13 cellular contexts compared by ENCODE assay signal in the genomic region with DNA sequence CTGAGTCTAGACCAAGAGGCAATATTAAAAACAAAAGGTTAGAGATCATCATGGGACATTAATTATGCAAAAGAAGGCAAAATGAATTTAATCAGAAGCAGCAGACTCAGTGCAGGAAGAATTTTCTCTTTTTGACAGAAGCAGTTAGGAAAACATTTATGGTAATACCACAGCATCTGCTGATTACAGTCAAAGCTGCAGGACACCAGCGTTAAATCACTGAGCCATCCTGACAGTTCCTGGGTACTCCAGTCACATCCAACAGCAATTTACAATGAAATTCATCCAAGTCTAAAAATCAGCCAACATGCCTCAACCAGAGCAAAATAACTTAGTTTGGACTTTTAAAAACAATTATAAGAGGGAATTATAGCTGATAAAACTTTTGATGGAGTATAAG.
A peak's percentile ranks its signal among the peaks of the same experiment; 100 is the strongest.
DNase-seq lines count a peak whose midpoint lies in the region; ATAC-seq, FAIRE-seq and TF ChIP-seq lines count a peak whose summit lies in the region.
"Had no signal": no experiment of that assay in that cellular context is flagged by ENCODE, and none has a peak within 500 bp of the region (broad histone marks: within the 10 kb centered on the region; RNA-seq: fewer than 3 reads in every experiment).

No MANE protein-coding gene starts in this region.

- no peaks in the 10 kb centered on the region for H3K9me3 Mint-ChIP-seq in WTC11
- H3K9me3 Mint-ChIP-seq in mesothelial cell of epicardium, result no peaks in the 10 kb centered on the region
- H3K9me3 Mint-ChIP-seq: H9 had no signal

- no peaks in the 10 kb centered on the region for H3K27me3 ChIP-seq in Loucy (ENCODE audit: insufficient read depth, low read length, poor library complexity, severe bottlenecking)
- H3K27me3 ChIP-seq in uterus, result no peaks in the 10 kb centered on the region
- H3K27me3 ChIP-seq: BLaER1 treated with 17β-estradiol and CSF1 and Interleukin-3, amounts not matched to agents 10 nM and 100 nM had no signal

- intact Hi-C loops in uterus (cut with DNase I; ENCODE audit: low total_unique reads), result no loop called here

- POLR2A ChIA-PET in WTC11 (lab: Charles Lee), result interaction anchor here (0.6 kb wide), 1 partner anchor 556 kb away, joined by 5 read pairs; no protein-coding TSS in a partner anchor

- TF ChIP-seq POLR2A in uterus (IDR thresholded peaks at IDR 0.05), result no peak

- no peaks in the 10 kb centered on the region for H4K20me1 ChIP-seq in Loucy (ENCODE audit: insufficient read depth, low read length, poor library complexity, severe bottlenecking)
- H4K20me1 ChIP-seq: BLaER1 treated with 17β-estradiol and CSF1 and Interleukin-3, amounts not matched to agents 10 nM and 100 nM had no signal

- H3K4me3 ChIP-seq in Loucy (ENCODE audit: low read length, poor library complexity, severe bottlenecking) (no peak overlapping the region), uterus (no peak overlapping the region)
- H3K4me3 ChIP-seq: BLaER1 treated with 17β-estradiol and CSF1 and Interleukin-3, amounts not matched to agents 10 nM and 100 nM had no signal

- H3K9ac ChIP-seq in Loucy (ENCODE audit: low read depth, low read length, poor library complexity, severe bottlenecking), result peak overlapping the region; percentile 31
- H3K9ac ChIP-seq: BLaER1 treated with 17β-estradiol and CSF1 and Interleukin-3, amounts not matched to agents 10 nM and 100 nM had no signal

- no peak for TF ChIP-seq CTCF in D721Med (IDR thresholded peaks at IDR 0.05; ENCODE audit: insufficient read depth, missing control alignments)
- no peak for TF ChIP-seq CTCF in Loucy (conservative IDR thresholded peaks at IDR 0.05; ENCODE audit: low read length)
- TF ChIP-seq CTCF in WTC11 (IDR thresholded peaks at IDR 0.05), result no peak
- no peak for TF ChIP-seq CTCF in mesothelial cell of epicardium (IDR thresholded peaks at IDR 0.05; ENCODE audit: unreplicated experiment)
- TF ChIP-seq CTCF in uterus (IDR thresholded peaks at IDR 0.05), result no peak

- H3K4me1 Mint-ChIP-seq in WTC11 (peaks cover 56% of the 10 kb centered on the region), mesothelial cell of epicardium (peaks cover 69% of the 10 kb centered on the region)

- H3K4me3 Mint-ChIP-seq in WTC11, result no peak overlapping the region
- H3K4me3 Mint-ChIP-seq in mesothelial cell of epicardium, result no peak overlapping the region
- H3K4me3 Mint-ChIP-seq: H9 had no signal

- peak overlapping the region; percentile 32; the same call in 1 of the 2 replicates for H2AFZ ChIP-seq in Loucy (ENCODE audit: low read length)

- DNase-seq in D721Med (ENCODE audit: insufficient read length, low spot score) (no peak), WTC11 (ENCODE audit: low spot score) (no peak), mesothelial cell of epicardium (ENCODE audit: low spot score in 2 of 2, unreplicated experiment in 2 of 2) (no peak), SIG-M5 treated with dmso at 0.1 percent for 504 hours (lab: John Stamatoyannopoulos, UW; ENCODE audit: unreplicated experiment) (no peak), uterus (no peak)
- DNase-seq: EL, H9, NCI-H1048, NCI-H524 had no signal

- peaks cover 7% of the 10 kb centered on the region; the same call in 1 of the 2 replicates for H3F3A ChIP-seq in Loucy (ENCODE audit: low read depth)

- H3K4me1 ChIP-seq in Loucy (ENCODE audit: insufficient read depth, low read length, poor library complexity, severe bottlenecking) (peaks cover 61% of the 10 kb centered on the region), uterus (no peaks in the 10 kb centered on the region)
- H3K4me1 ChIP-seq: BLaER1 treated with 17β-estradiol and CSF1 and Interleukin-3, amounts not matched to agents 10 nM and 100 nM had no signal

- H3K27ac Mint-ChIP-seq in WTC11 (no peak overlapping the region), mesothelial cell of epicardium (peak overlapping the region; percentile 11)

- no peaks in the 10 kb centered on the region for H3K79me2 ChIP-seq in Loucy (ENCODE audit: insufficient read depth, low read length)

- FAIRE-seq in D721Med (lab: Jason Lieb, UNC), result peak; percentile 29

- H3K36me3 ChIP-seq in Loucy (ENCODE audit: insufficient read depth, low read length), result no peaks in the 10 kb centered on the region
- no peaks in the 10 kb centered on the region for H3K36me3 ChIP-seq in uterus
- H3K36me3 ChIP-seq: BLaER1 treated with 17β-estradiol and CSF1 and Interleukin-3, amounts not matched to agents 10 nM and 100 nM had no signal

- H3K9me3 ChIP-seq in Loucy (ENCODE audit: insufficient read depth, low read depth, low read length) (no peaks in the 10 kb centered on the region), uterus (no peaks in the 10 kb centered on the region)
- H3K9me3 ChIP-seq: BLaER1 treated with 17β-estradiol and CSF1 and Interleukin-3, amounts not matched to agents 10 nM and 100 nM had no signal

- H3K27me3 Mint-ChIP-seq in WTC11 (ENCODE audit: low read depth) (no peaks in the 10 kb centered on the region), mesothelial cell of epicardium (ENCODE audit: low read depth) (no peaks in the 10 kb centered on the region)

- H3K27ac ChIP-seq in uterus, result no peak overlapping the region
- H3K27ac ChIP-seq: BLaER1 treated with 17β-estradiol and CSF1 and Interleukin-3, amounts not matched to agents 10 nM and 100 nM had no signal

- H3K4me2 ChIP-seq in Loucy (ENCODE audit: low read depth, low read length, poor library complexity, severe bottlenecking), result peak overlapping the region; percentile 16
- H3K4me2 ChIP-seq: BLaER1 treated with 17β-estradiol and CSF1 and Interleukin-3, amounts not matched to agents 10 nM and 100 nM had no signal

- no peaks in the 10 kb centered on the region for H3K36me3 Mint-ChIP-seq in WTC11
- H3K36me3 Mint-ChIP-seq in mesothelial cell of epicardium, result no peaks in the 10 kb centered on the region

- H3K9me2 ChIP-seq in Loucy (replicated peaks; ENCODE audit: low read depth, low read length), result no peaks in the 10 kb centered on the region

- peak; percentile 33 for ATAC-seq in WTC11
- ATAC-seq in GM19023 (IDR thresholded peaks at IDR 0.05; ENCODE audit: unreplicated experiment), result no peak
- ATAC-seq in HG02852 (IDR thresholded peaks at IDR 0.05; ENCODE audit: unreplicated experiment), result no peak

- CTCF ChIA-PET in WTC11 (lab: Charles Lee), result interaction anchor here (1.0 kb wide), 2 partner anchors 85 to 220 kb away, joined by 3 to 4 read pairs; no protein-coding TSS in a partner anchor

TF ChIP-seq in WTC11, 78 proteins besides CTCF, POLR2A, EP300 and RAD21:
- TF ChIP-seq, protein P1, sequence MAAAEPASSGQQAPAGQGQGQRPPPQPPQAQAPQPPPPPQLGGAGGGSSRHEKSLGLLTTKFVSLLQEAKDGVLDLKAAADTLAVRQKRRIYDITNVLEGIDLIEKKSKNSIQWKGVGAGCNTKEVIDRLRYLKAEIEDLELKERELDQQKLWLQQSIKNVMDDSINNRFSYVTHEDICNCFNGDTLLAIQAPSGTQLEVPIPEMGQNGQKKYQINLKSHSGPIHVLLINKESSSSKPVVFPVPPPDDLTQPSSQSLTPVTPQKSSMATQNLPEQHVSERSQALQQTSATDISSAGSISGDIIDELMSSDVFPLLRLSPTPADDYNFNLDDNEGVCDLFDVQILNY (CRISPR knock-in tag; IDR thresholded peaks at IDR 0.05), result no peak
- no peak for TF ChIP-seq NR2C2 (CRISPR knock-in tag; IDR thresholded peaks at IDR 0.05)
- no peak for TF ChIP-seq ZNF317 (CRISPR knock-in tag; IDR thresholded peaks at IDR 0.05; ENCODE audit: borderline replicate concordance, low read depth)
- no peak for TF ChIP-seq JUN (CRISPR knock-in tag; IDR thresholded peaks at IDR 0.05)
- TF ChIP-seq ZNF121 (CRISPR knock-in tag; IDR thresholded peaks at IDR 0.05), result no peak
